In genomic region chr5:91139572-91140200, GRCh38 we compare ENCODE assay signal across 17 cellular contexts.
A peak's percentile ranks its signal among the peaks of the same experiment; 100 is the strongest.
DNase-seq lines count a peak whose midpoint lies in the region; ATAC-seq and TF ChIP-seq lines count a peak whose summit lies in the region.
"Had no signal": no experiment of that assay in that cellular context is flagged by ENCODE, and none has a peak within 500 bp of the region (broad histone marks: within the 10 kb centered on the region; RNA-seq: fewer than 3 reads in every experiment).

No MANE protein-coding gene starts in this region.

- TF ChIP-seq POLR2A in esophagus muscularis mucosa (IDR thresholded peaks at IDR 0.05; ENCODE audit: low read depth) = no peak

- POLR2A ChIA-PET in PC-3 (lab: Charles Lee; ENCODE audit: unreplicated experiment) = no interaction called here

- TF ChIP-seq EP300 in esophagus muscularis mucosa (IDR thresholded peaks at IDR 0.05) = no peak

- TF ChIP-seq CTCF in esophagus muscularis mucosa (IDR thresholded peaks at IDR 0.05) (no peak), PC-3 (conservative IDR thresholded peaks at IDR 0.05; ENCODE audit: low read depth, low read length) (no peak), foreskin keratinocyte (conservative IDR thresholded peaks at IDR 0.05) (no peak)

- no peak overlapping the region for H3K27ac Mint-ChIP-seq in stimulated activated naive CD8-positive, alpha-beta T cell treated with anti-CD3 and anti-CD28 coated beads, Interleukin-15, amount 100 ng/mL, for 72 hours
- H3K27ac Mint-ChIP-seq: activated B cell treated with CpG ODN at 0.5 μM for 24 hours had no signal

- no peaks in the 10 kb centered on the region for H4K20me1 ChIP-seq in PC-3 (ENCODE audit: low read length)

- H3K9me3 ChIP-seq in esophagus muscularis mucosa (no peaks in the 10 kb centered on the region), mucosa of rectum (ENCODE audit: control insufficient read depth in 2 of 2, low read length in 2 of 2) (no peaks in the 10 kb centered on the region), PC-3 (ENCODE audit: low read length) (no peaks in the 10 kb centered on the region)

- H3K36me3 ChIP-seq in esophagus muscularis mucosa (no peaks in the 10 kb centered on the region), mucosa of rectum (ENCODE audit: control insufficient read depth in 2 of 2, insufficient read depth in 2 of 2, low read length in 2 of 2) (no peaks in the 10 kb centered on the region), PC-3 (ENCODE audit: low read depth, low read length) (no peaks in the 10 kb centered on the region)
- H3K36me3 ChIP-seq: brain microvascular endothelial cell had no signal

- H3K27me3 ChIP-seq in esophagus muscularis mucosa (no peaks in the 10 kb centered on the region), mucosa of rectum (ENCODE audit: control insufficient read depth in 2 of 2, insufficient read depth in 2 of 2, low read length in 2 of 2) (no peaks in the 10 kb centered on the region), PC-3 (ENCODE audit: low read length) (no peaks in the 10 kb centered on the region), foreskin keratinocyte (no peaks in the 10 kb centered on the region)
- H3K27me3 ChIP-seq: brain microvascular endothelial cell had no signal

- H3K4me2 ChIP-seq in PC-3 (ENCODE audit: low read length) = no peak overlapping the region

- H3K4me3 Mint-ChIP-seq in stimulated activated naive CD8-positive, alpha-beta T cell treated with anti-CD3 and anti-CD28 coated beads, Interleukin-15, amount 100 ng/mL, for 72 hours = no peak overlapping the region
- H3K4me3 Mint-ChIP-seq: activated B cell treated with CpG ODN at 0.5 μM for 24 hours had no signal

- no peak for DNase-seq in stimulated activated naive CD8-positive, alpha-beta T cell treated with anti-CD3 and anti-CD28 coated beads, Interleukin-15, amount 100 ng/mL, for 72 hours
- no peak for DNase-seq in stimulated activated naive CD8-positive, alpha-beta T cell treated with anti-CD3 and anti-CD28 coated beads, Interleukin-15, Interleukin-2, amounts not matched to agents 100 U/mL and 50 U/mL, for 24 hours
- DNase-seq in esophagus muscularis mucosa (ENCODE audit: extremely low spot score) = no peak
- no peak for DNase-seq in COLO829 (ENCODE audit: low spot score)
- no peak for DNase-seq in PC-3
- no peak for DNase-seq in foreskin keratinocyte
- DNase-seq: activated B cell treated with CpG ODN at 0.5 μM for 24 hours; activated CD8-positive, alpha-beta memory T cell treated with anti-CD3 and anti-CD28 coated beads, Interleukin-2, amount 50 U/mL, for 4 hours; activated naive CD4-positive, alpha-beta T cell; brain microvascular endothelial cell; foreskin melanocyte; NCI-H1930; NCI-H774; posterior cingulate gyrus; stimulated activated CD4-positive, alpha-beta T cell treated with anti-CD3 and anti-CD28 coated beads, Interleukin-15, amount 100 ng/mL, for 24 hours had no signal

- H3K27ac ChIP-seq in esophagus muscularis mucosa (replicated peaks in 1 of 4) (peak overlapping the region in 3 of 4 donors; percentile 5 to 29 (median 23)), mucosa of rectum (ENCODE audit: low read depth in 2 of 2, low read length in 2 of 2) (peak overlapping the region; percentile 41 to 54), PC-3 (ENCODE audit: low read length) (no peak overlapping the region), foreskin keratinocyte (no peak overlapping the region)
- H3K27ac ChIP-seq: brain microvascular endothelial cell had no signal

- peaks cover 23% of the 10 kb centered on the region for H3K4me1 Mint-ChIP-seq in stimulated activated naive CD8-positive, alpha-beta T cell treated with anti-CD3 and anti-CD28 coated beads, Interleukin-15, amount 100 ng/mL, for 72 hours
- H3K4me1 Mint-ChIP-seq: activated B cell treated with CpG ODN at 0.5 μM for 24 hours had no signal

- H3K4me3 ChIP-seq in esophagus muscularis mucosa = no peak overlapping the region
- no peak overlapping the region for H3K4me3 ChIP-seq in mucosa of rectum (ENCODE audit: low read length in 2 of 2)
- H3K4me3 ChIP-seq in PC-3 (ENCODE audit: low read length) = no peak overlapping the region

- CTCF ChIA-PET in PC-3 (lab: Charles Lee) = no interaction called here

- H3K9ac ChIP-seq in mucosa of rectum (ENCODE audit: low read depth in 1 of 2, low read length in 2 of 2) (no peak overlapping the region), PC-3 (ENCODE audit: low read length) (no peak overlapping the region)

- no TSS peak for BruUV-seq in PC-3 (replicated peaks; lab: Mats Ljungman, UMichigan)

- H3K27me3 Mint-ChIP-seq in stimulated activated naive CD8-positive, alpha-beta T cell treated with anti-CD3 and anti-CD28 coated beads, Interleukin-15, amount 100 ng/mL, for 72 hours = peaks cover 9% of the 10 kb centered on the region
- H3K27me3 Mint-ChIP-seq: activated B cell treated with CpG ODN at 0.5 μM for 24 hours had no signal

- H3F3A ChIP-seq in PC-3 (ENCODE audit: low read length, unreplicated experiment) = peaks cover 3% of the 10 kb centered on the region

- ATAC-seq in stimulated activated naive CD8-positive, alpha-beta T cell treated with anti-CD3 and anti-CD28 coated beads, Interleukin-15, amount 100 ng/mL, for 72 hours = peak; percentile 55
- ATAC-seq in stimulated activated naive CD8-positive, alpha-beta T cell treated with anti-CD3 and anti-CD28 coated beads, Interleukin-15, Interleukin-2, amounts not matched to agents 100 U/mL and 50 U/mL, for 24 hours = no peak
- ATAC-seq in HG03565 (IDR thresholded peaks at IDR 0.05; ENCODE audit: unreplicated experiment) = no peak
- no peak for ATAC-seq in PC-3
- ATAC-seq in foreskin keratinocyte = no peak

- intact Hi-C loops in esophagus muscularis mucosa (cut with DNase I) = no loop called here
- intact Hi-C loops in PC-3 (cut with micrococcal nuclease) = loop anchor here (5.0 kb wide), 1 partner anchor 92 kb away; no protein-coding TSS in a partner anchor

- H3K9me2 ChIP-seq in PC-3 (replicated peaks; ENCODE audit: low read length) = no peaks in the 10 kb centered on the region

- H2AFZ ChIP-seq in PC-3 (ENCODE audit: low read length) = no peak overlapping the region

- no peaks in the 10 kb centered on the region for H3K9me3 Mint-ChIP-seq in stimulated activated naive CD8-positive, alpha-beta T cell treated with anti-CD3 and anti-CD28 coated beads, Interleukin-15, amount 100 ng/mL, for 72 hours
- H3K9me3 Mint-ChIP-seq: activated B cell treated with CpG ODN at 0.5 μM for 24 hours had no signal

- H3K79me2 ChIP-seq in PC-3 (ENCODE audit: low read length) = no peaks in the 10 kb centered on the region

- H3K4me1 ChIP-seq in esophagus muscularis mucosa = peaks cover 0 to 20% (median 15%) of the 10 kb centered on the region in 4 donors
- H3K4me1 ChIP-seq in mucosa of rectum (ENCODE audit: control insufficient read depth in 2 of 2, insufficient read depth in 2 of 2, low read length in 2 of 2) = peaks cover 4 to 9% of the 10 kb centered on the region in 2 donors
- peaks cover 40% of the 10 kb centered on the region for H3K4me1 ChIP-seq in PC-3 (ENCODE audit: insufficient read depth, low read length)
- H3K4me1 ChIP-seq in foreskin keratinocyte = peaks cover 25% of the 10 kb centered on the region

Comparison
In these comparisons a context has a peak if more than half of its experiments do, and no peak if none do; other contexts are left out.
1. H3K27ac ChIP-seq: peak in esophagus muscularis mucosa (3 of 4) and mucosa of rectum (2 of 2); none in PC-3 (single experiment) and foreskin keratinocyte (single experiment).